In the genomic region with DNA sequence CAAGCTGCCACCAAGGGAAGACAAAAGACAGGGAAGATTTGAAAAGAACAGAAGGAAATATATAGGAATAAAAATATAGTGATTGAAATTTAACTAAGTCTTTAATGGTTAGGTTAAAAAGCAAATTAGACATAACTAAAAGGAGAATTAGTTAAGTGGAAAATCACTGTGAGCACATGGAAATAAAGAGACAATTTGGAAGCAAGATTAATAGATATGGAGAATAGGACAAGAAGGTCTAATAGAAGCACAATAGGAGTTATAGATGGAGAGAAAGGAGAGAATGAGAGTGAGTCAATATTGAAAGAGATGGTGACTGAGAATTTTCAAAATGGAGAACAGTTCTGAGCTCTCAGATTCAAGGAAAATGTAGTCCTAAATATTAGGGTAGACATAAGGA, we compare ENCODE assay signal across 7 cellular contexts.
"Had no signal": no experiment of that assay in that cellular context is flagged by ENCODE, and none has a peak within 500 bp of the region (broad histone marks: within the 10 kb centered on the region; RNA-seq: fewer than 3 reads in every experiment).

No MANE protein-coding gene starts in this region.

- H3K9ac ChIP-seq: KMS-11 had no signal

- H3K4me2 ChIP-seq: KMS-11 had no signal

- H3K27ac ChIP-seq: HL-60, KMS-11 had no signal

- ATAC-seq: HepG2, K562 had no signal

- H3K4me3 ChIP-seq: K562 had no signal

- DNase-seq: IMR-90, KBM-7, KG1 had no signal
